Comparison of ENCODE assay signal across 8 cellular contexts in genomic region chr11:77820565-77821348, GRCh38. TPM values are rescaled to one million over a fixed set of nuclear protein-coding genes. Genes with fewer than 3 reads are reported as not detected.
DNase-seq lines count a peak whose midpoint lies in the region; ATAC-seq, FAIRE-seq and TF ChIP-seq lines count a peak whose summit lies in the region.

AAMDC (plus strand) TSS chr11:77821144; CDS start chr11:77842497, 21,353 bp downstream.
RSF1 (minus strand) TSS chr11:77820722; CDS start chr11:77820714, 8 bp downstream.

- no peaks in the 10 kb centered on the region for H3K9me3 Mint-ChIP-seq in activated naive CD8-positive, alpha-beta T cell treated with anti-CD3 and anti-CD28 coated beads for 36 hours

- peaks cover 12% of the 10 kb centered on the region for H3K36me3 Mint-ChIP-seq in activated naive CD8-positive, alpha-beta T cell treated with anti-CD3 and anti-CD28 coated beads for 36 hours

- peak; percentile 40 to 71 (median 54) for TF ChIP-seq CTCF in pancreas (IDR thresholded peaks at IDR 0.05)
- peak; percentile 42 to 66 for TF ChIP-seq CTCF in tibial artery (IDR thresholded peaks at IDR 0.05)

- no peaks in the 10 kb centered on the region for H3K36me3 ChIP-seq in pancreas
- no peaks in the 10 kb centered on the region for H3K36me3 ChIP-seq in tibial artery

- H3K4me1 Mint-ChIP-seq in activated naive CD8-positive, alpha-beta T cell treated with anti-CD3 and anti-CD28 coated beads for 36 hours: peaks cover 29% of the 10 kb centered on the region

- DNase-seq in NCI-H1092 (lab: John Stamatoyannopoulos, UW) (peak; percentile 99), Right ventricle myocardium inferior (ENCODE audit: missing footprints) (peak; percentile 99), pancreas (peak; percentile 98 to 99 (median 99)), tibial artery (peak; percentile 99)
- DNase-seq in activated naive CD8-positive, alpha-beta T cell treated with anti-CD3 and anti-CD28 coated beads for 36 hours: peak; percentile 94

- intact Hi-C loops in Right ventricle myocardium inferior (cut with DNase I) (loop anchor here (1.0 to 2.0 kb wide), 2 partner anchors 174 to 183 kb away; partner anchors contain the start of genes CLNS1A and INTS4), pancreas (cut with DNase I) (no loop called here), tibial artery (cut with DNase I; ENCODE audit: low total_unique reads) (no loop called here)

- ATAC-seq in HG02610 (IDR thresholded peaks at IDR 0.05; ENCODE audit: unreplicated experiment) (peak; percentile 89), SK-N-SH treated with all-trans-retinoic acid at 6 μM for 48 hours (peak; percentile 91), Right ventricle myocardium inferior (peak; percentile 96), pancreas (peak; percentile 87 to 93 (median 89))

- H3K4me3 ChIP-seq in pancreas: peak within 1 kb of the TSS; percentile 78 to 99 (median 97)
- H3K4me3 ChIP-seq in tibial artery: peak within 1 kb of the TSS; percentile 90 to 95

- H3K27ac ChIP-seq in pancreas (peak within 1 kb of the TSS; percentile 76 to 96 (median 88)), tibial artery (peak within 1 kb of the TSS; percentile 99 to 100)

- H3K27me3 Mint-ChIP-seq in activated naive CD8-positive, alpha-beta T cell treated with anti-CD3 and anti-CD28 coated beads for 36 hours: no peaks in the 10 kb centered on the region

- 0% methylated on average over 64 of the region's 64 CpGs for WGBS in pancreas, 2 donors

- peak within 1 kb of the TSS; percentile 98 for H3K27ac Mint-ChIP-seq in activated naive CD8-positive, alpha-beta T cell treated with anti-CD3 and anti-CD28 coated beads for 36 hours

- peak within 1 kb of the TSS; percentile 99 for H3K4me3 Mint-ChIP-seq in activated naive CD8-positive, alpha-beta T cell treated with anti-CD3 and anti-CD28 coated beads for 36 hours

- H3K27me3 ChIP-seq in pancreas (no peaks in the 10 kb centered on the region), tibial artery (no peaks in the 10 kb centered on the region)

- peak; percentile 48 for TF ChIP-seq POLR2A in GM10847 (IDR thresholded peaks at IDR 0.05; ENCODE audit: extremely low read depth, insufficient read length)

- FAIRE-seq in pancreas (lab: Jason Lieb, UNC): no peak

- peaks cover 9 to 22% (median 21%) of the 10 kb centered on the region in 3 donors for H3K4me1 ChIP-seq in pancreas
- peaks cover 0 to 64% (median 40%) of the 10 kb centered on the region in 4 donors for H3K4me1 ChIP-seq in tibial artery

- H3K9me3 ChIP-seq in pancreas (no peaks in the 10 kb centered on the region), tibial artery (no peaks in the 10 kb centered on the region)

TF ChIP-seq in SK-N-SH treated with all-trans-retinoic acid at 6 μM for 48 hours, 23 proteins besides CTCF, POLR2A, EP300 and RAD21:
- TF ChIP-seq ZNF70 (CRISPR knock-in tag; IDR thresholded peaks at IDR 0.05) (peak; percentile 20; the same call in 1 of the 2 replicates), PATZ1 (CRISPR knock-in tag; IDR thresholded peaks at IDR 0.05; ENCODE audit: borderline replicate concordance) (no peak), CREB5 (CRISPR knock-in tag; IDR thresholded peaks at IDR 0.05; ENCODE audit: low read depth) (no peak), BACH2 (CRISPR knock-in tag; IDR thresholded peaks at IDR 0.05; ENCODE audit: borderline replicate concordance) (no peak), PPARA (CRISPR knock-in tag; IDR thresholded peaks at IDR 0.05; ENCODE audit: borderline replicate concordance) (no peak), SNAI2 (CRISPR knock-in tag; IDR thresholded peaks at IDR 0.05) (no peak), ZNF565 (CRISPR knock-in tag; conservative IDR thresholded peaks at IDR 0.05; ENCODE audit: low read depth) (no peak), ISL1 (CRISPR knock-in tag; IDR thresholded peaks at IDR 0.05) (no peak), ZC3H10 (CRISPR knock-in tag; IDR thresholded peaks at IDR 0.05) (no peak)

RNA-seq across cellular contexts. Expression of gene AAMDC, which starts in this region (rescaled TPM):
- 1 to 10 TPM; 2.4 to 2.6 TPM for total RNA-seq in activated naive CD8-positive, alpha-beta T cell treated with anti-CD3 and anti-CD28 coated beads for 36 hours
- total RNA-seq in Right ventricle myocardium inferior (139 TPM), pancreas (10 to 100 TPM in 5 of 6 donors, 1 to 10 TPM in 1; 9.0 to 17.8 (median 10.9) TPM)
- 10 to 100 TPM; 26.0 to 43.6 TPM for polyA plus RNA-seq in pancreas

RNA-seq across cellular contexts. Expression of gene RSF1, which starts in this region (rescaled TPM):
- 10 to 100 TPM; 40.5 to 48.3 TPM for total RNA-seq in activated naive CD8-positive, alpha-beta T cell treated with anti-CD3 and anti-CD28 coated beads for 36 hours
- total RNA-seq in Right ventricle myocardium inferior (34.8 TPM), pancreas (10 to 100 TPM; 17.2 to 34.3 (median 24.3) TPM)
- 1 to 10 TPM; 5.6 to 8.4 TPM for polyA plus RNA-seq in pancreas

Comparison
In these comparisons a context has a peak if more than half of its experiments do, and no peak if none do; other contexts are left out.
1. Peak in every context shown above with its lines: DNase-seq, ATAC-seq, H3K4me3 ChIP-seq and H3K27ac ChIP-seq.